Comparison of ENCODE assay signal across 1 cellular context in genomic region chr4:11418610-11419009, GRCh38.
TF ChIP-seq lines count a peak whose summit lies in the region.

No MANE protein-coding gene starts in this region.

TF ChIP-seq in H1, 55 proteins besides CTCF, POLR2A, EP300 and RAD21 (continued from another document):
- TF ChIP-seq MAX (IDR thresholded peaks at IDR 0.05) (no peak), RNF2 (IDR thresholded peaks at IDR 0.05; ENCODE audit: borderline replicate concordance, low read depth, low read length, missing control alignments, poor library complexity, severe bottlenecking) (no peak), CBX5 (IDR thresholded peaks at IDR 0.05; ENCODE audit: low read depth, low read length) (no peak), EZH2 (IDR thresholded peaks at IDR 0.05; ENCODE audit: low read depth, low read length, severe bottlenecking) (no peak), RBBP5 (IDR thresholded peaks at IDR 0.05; ENCODE audit: borderline replicate concordance, low read depth, low read length) (no peak), USF2 (IDR thresholded peaks at IDR 0.05; ENCODE audit: low read length) (no peak), BRCA1 (IDR thresholded peaks at IDR 0.05; ENCODE audit: low read depth, low read length) (no peak), RFX5 (IDR thresholded peaks at IDR 0.05; ENCODE audit: borderline replicate concordance, low read depth, low read length) (no peak), POLR2AphosphoS5 (IDR thresholded peaks at IDR 0.05; ENCODE audit: low read depth, low read length) (no peak), JUND (IDR thresholded peaks at IDR 0.05; ENCODE audit: low read length) (no peak), ZNF274 (IDR thresholded peaks at IDR 0.05; ENCODE audit: borderline replicate concordance, extremely low read depth, low read length) (no peak)
- TF ChIP-seq, protein P1, sequence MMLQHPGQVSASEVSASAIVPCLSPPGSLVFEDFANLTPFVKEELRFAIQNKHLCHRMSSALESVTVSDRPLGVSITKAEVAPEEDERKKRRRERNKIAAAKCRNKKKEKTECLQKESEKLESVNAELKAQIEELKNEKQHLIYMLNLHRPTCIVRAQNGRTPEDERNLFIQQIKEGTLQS (IDR thresholded peaks at IDR 0.05; ENCODE audit: insufficient read depth, low read depth, low read length), result no peak
